Comparison of ENCODE assay signal across 14 cellular contexts in the genomic region with DNA sequence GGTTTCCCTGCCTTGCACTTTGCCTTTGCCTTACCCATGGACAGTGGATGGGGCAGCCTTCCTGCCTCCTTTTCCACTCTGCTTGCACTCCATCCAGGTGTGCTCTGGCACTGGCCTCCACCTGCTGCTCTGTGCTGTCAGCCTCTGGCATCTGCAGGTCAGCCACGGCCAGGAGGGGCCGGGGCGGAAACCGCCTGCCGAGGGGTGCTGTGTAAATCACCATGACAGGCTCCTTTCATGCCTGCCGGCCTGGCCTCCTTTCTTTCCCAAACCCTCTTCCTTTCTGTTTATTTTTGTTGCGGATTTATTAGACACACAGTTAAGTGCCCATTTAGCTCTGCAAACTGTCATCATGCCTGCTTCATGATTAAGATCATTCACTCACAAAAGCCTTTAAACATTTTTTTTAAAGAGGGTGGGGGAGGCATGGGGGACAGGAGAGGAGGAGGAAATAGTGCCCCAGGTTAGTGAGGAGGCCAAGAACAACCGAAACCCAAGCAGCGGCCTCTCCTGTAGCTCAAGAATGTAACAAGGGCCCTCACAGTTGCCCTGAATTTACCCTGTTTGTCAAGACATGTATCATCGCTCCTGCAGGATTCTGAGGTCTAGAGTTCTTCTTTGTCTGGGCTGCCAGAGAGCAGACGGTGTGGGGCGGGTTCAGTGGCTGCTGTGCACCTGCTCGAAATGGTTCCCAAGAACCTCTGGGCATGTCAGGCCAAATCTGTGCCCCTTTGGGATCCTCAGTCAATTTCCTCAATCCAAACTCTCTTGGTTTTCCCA.
A peak's percentile ranks its signal among the peaks of the same experiment; 100 is the strongest.
DNase-seq lines count a peak whose midpoint lies in the region; ATAC-seq and TF ChIP-seq lines count a peak whose summit lies in the region.
"Had no signal": no experiment of that assay in that cellular context is flagged by ENCODE, and none has a peak within 500 bp of the region (broad histone marks: within the 10 kb centered on the region; RNA-seq: fewer than 3 reads in every experiment).

No MANE protein-coding gene starts in this region.

- H3K27me3 Mint-ChIP-seq in stimulated activated memory B cell treated with anti-CD40 and anti-IgM and Interleukin-4, amounts not matched to agents 10 μg/mL and 1 μg/mL and 100 μg/mL, for 72 hours: no peaks in the 10 kb centered on the region

- H3K4me1 Mint-ChIP-seq in stimulated activated memory B cell treated with anti-CD40 and anti-IgM and Interleukin-4, amounts not matched to agents 10 μg/mL and 1 μg/mL and 100 μg/mL, for 72 hours: no peaks in the 10 kb centered on the region

- peak; percentile 42 for ATAC-seq in stimulated activated memory B cell treated with anti-CD40 and anti-IgM and Interleukin-4, amounts not matched to agents 10 μg/mL and 1 μg/mL and 100 μg/mL, for 72 hours
- ATAC-seq in HG03159 (IDR thresholded peaks at IDR 0.05; ENCODE audit: unreplicated experiment) (no peak), Right ventricle myocardium inferior (no peak)
- ATAC-seq: gastrocnemius medialis, GM12878 had no signal

- DNase-seq in HEK293T (ENCODE audit: extremely low spot score): peak; percentile 53
- peak; percentile 44 for DNase-seq in NCI-H345 (lab: John Stamatoyannopoulos, UW)
- DNase-seq in esophagus muscularis mucosa (ENCODE audit: extremely low spot score): peak; percentile 74
- DNase-seq in SIG-M5 (lab: John Stamatoyannopoulos, UW): no peak
- DNase-seq in Right ventricle myocardium inferior (ENCODE audit: missing footprints): no peak
- DNase-seq: effector CD8-positive, alpha-beta T cell; EL; gastrocnemius medialis; NCI-H1436 had no signal

- POLR2A ChIA-PET in HEK293T (lab: Yijun Ruan, JAX): no interaction called here

- no peak overlapping the region for H3K27ac Mint-ChIP-seq in stimulated activated memory B cell treated with anti-CD40 and anti-IgM and Interleukin-4, amounts not matched to agents 10 μg/mL and 1 μg/mL and 100 μg/mL, for 72 hours

- no peak overlapping the region for H3K4me3 Mint-ChIP-seq in stimulated activated memory B cell treated with anti-CD40 and anti-IgM and Interleukin-4, amounts not matched to agents 10 μg/mL and 1 μg/mL and 100 μg/mL, for 72 hours

- CTCF ChIA-PET in HEK293T (lab: Yijun Ruan, JAX): no interaction called here

- 46% methylated on average over 13 of the region's 13 CpGs for WGBS in esophagus muscularis mucosa

- no peak overlapping the region for H3K4me3 ChIP-seq in esophagus muscularis mucosa
- H3K4me3 ChIP-seq: BLaER1 treated with 17β-estradiol and CSF1 and Interleukin-3, amounts not matched to agents 10 nM and 100 nM; gastrocnemius medialis; GM12878; SK-N-MC had no signal

- TF ChIP-seq EP300 in esophagus muscularis mucosa (IDR thresholded peaks at IDR 0.05): no peak

- H3K4me1 ChIP-seq in esophagus muscularis mucosa: no peaks in the 10 kb centered on the region
- H3K4me1 ChIP-seq: BLaER1 treated with 17β-estradiol and CSF1 and Interleukin-3, amounts not matched to agents 10 nM and 100 nM; gastrocnemius medialis had no signal

- H3K27ac ChIP-seq in esophagus muscularis mucosa (replicated peaks in 1 of 4): no peak overlapping the region
- H3K27ac ChIP-seq: BLaER1 treated with 17β-estradiol and CSF1 and Interleukin-3, amounts not matched to agents 10 nM and 100 nM; gastrocnemius medialis; SK-N-MC had no signal

- peaks cover 0 to 5% (median 0%) of the 10 kb centered on the region in 4 donors for H3K9me3 ChIP-seq in esophagus muscularis mucosa
- H3K9me3 ChIP-seq: gastrocnemius medialis had no signal

- H3K36me3 ChIP-seq in esophagus muscularis mucosa: no peaks in the 10 kb centered on the region
- H3K36me3 ChIP-seq: BLaER1 treated with 17β-estradiol and CSF1 and Interleukin-3, amounts not matched to agents 10 nM and 100 nM; gastrocnemius medialis had no signal

- intact Hi-C loops in esophagus muscularis mucosa (cut with DNase I): no loop called here
- intact Hi-C loops in Right ventricle myocardium inferior (cut with DNase I): no loop called here

- TF ChIP-seq CTCF in esophagus muscularis mucosa (IDR thresholded peaks at IDR 0.05): no peak

- peaks cover 0 to 21% (median 0%) of the 10 kb centered on the region in 4 donors for H3K27me3 ChIP-seq in esophagus muscularis mucosa
- H3K27me3 ChIP-seq: BLaER1 treated with 17β-estradiol and CSF1 and Interleukin-3, amounts not matched to agents 10 nM and 100 nM; gastrocnemius medialis had no signal

- H3K36me3 Mint-ChIP-seq in stimulated activated memory B cell treated with anti-CD40 and anti-IgM and Interleukin-4, amounts not matched to agents 10 μg/mL and 1 μg/mL and 100 μg/mL, for 72 hours: no peaks in the 10 kb centered on the region

- H3K9me3 Mint-ChIP-seq in stimulated activated memory B cell treated with anti-CD40 and anti-IgM and Interleukin-4, amounts not matched to agents 10 μg/mL and 1 μg/mL and 100 μg/mL, for 72 hours: peaks cover 5% of the 10 kb centered on the region

- no peak for TF ChIP-seq POLR2A in esophagus muscularis mucosa (IDR thresholded peaks at IDR 0.05; ENCODE audit: low read depth)

TF ChIP-seq in HEK293T, 16 proteins besides CTCF, POLR2A, EP300 and RAD21:
- TF ChIP-seq, protein P1, sequence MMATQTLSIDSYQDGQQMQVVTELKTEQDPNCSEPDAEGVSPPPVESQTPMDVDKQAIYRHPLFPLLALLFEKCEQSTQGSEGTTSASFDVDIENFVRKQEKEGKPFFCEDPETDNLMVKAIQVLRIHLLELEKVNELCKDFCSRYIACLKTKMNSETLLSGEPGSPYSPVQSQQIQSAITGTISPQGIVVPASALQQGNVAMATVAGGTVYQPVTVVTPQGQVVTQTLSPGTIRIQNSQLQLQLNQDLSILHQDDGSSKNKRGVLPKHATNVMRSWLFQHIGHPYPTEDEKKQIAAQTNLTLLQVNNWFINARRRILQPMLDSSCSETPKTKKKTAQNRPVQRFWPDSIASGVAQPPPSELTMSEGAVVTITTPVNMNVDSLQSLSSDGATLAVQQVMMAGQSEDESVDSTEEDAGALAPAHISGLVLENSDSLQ (IDR thresholded peaks at IDR 0.05): peak; percentile 95
- peak; percentile 63 for TF ChIP-seq ZNF384 (IDR thresholded peaks at IDR 0.05)
- no peak for TF ChIP-seq ARNT (IDR thresholded peaks at IDR 0.05)
- TF ChIP-seq HDGF (IDR thresholded peaks at IDR 0.05; ENCODE audit: borderline replicate concordance): no peak
- TF ChIP-seq FOXM1 (IDR thresholded peaks at IDR 0.05; ENCODE audit: borderline replicate concordance): no peak
- TF ChIP-seq TARDBP (IDR thresholded peaks at IDR 0.05): no peak
- no peak for TF ChIP-seq NFRKB (IDR thresholded peaks at IDR 0.05)
- no peak for TF ChIP-seq FOXK2 (IDR thresholded peaks at IDR 0.05)
- TF ChIP-seq L3MBTL2 (conservative IDR thresholded peaks at IDR 0.05): no peak
- peak; percentile 80; the same call in 1 of the 2 replicates for TF ChIP-seq CTBP1 (IDR thresholded peaks at IDR 0.05; ENCODE audit: borderline replicate concordance)
- TF ChIP-seq BHLHE40 (IDR thresholded peaks at IDR 0.05; ENCODE audit: borderline replicate concordance): no peak

Comparison
In these comparisons a context has a peak if more than half of its experiments do, and no peak if none do; other contexts are left out.
1. DNase-seq: peak in HEK293T (single experiment), NCI-H345 (single experiment) and esophagus muscularis mucosa (single experiment); none in SIG-M5 (single experiment) and Right ventricle myocardium inferior (single experiment).